In genomic region chr11:85874265-85874664, GRCh38 we compare ENCODE assay signal across 1 cellular context.
TF ChIP-seq lines count a peak whose summit lies in the region.

No MANE protein-coding gene starts in this region.

TF ChIP-seq in SK-N-SH, 30 proteins besides CTCF, POLR2A, EP300 and RAD21 (continued from another document):
- no peak for TF ChIP-seq IRF3 (IDR thresholded peaks at IDR 0.05; ENCODE audit: low read depth, low read length)
